Comparison of ENCODE assay signal across 19 cellular contexts in the genomic region with DNA sequence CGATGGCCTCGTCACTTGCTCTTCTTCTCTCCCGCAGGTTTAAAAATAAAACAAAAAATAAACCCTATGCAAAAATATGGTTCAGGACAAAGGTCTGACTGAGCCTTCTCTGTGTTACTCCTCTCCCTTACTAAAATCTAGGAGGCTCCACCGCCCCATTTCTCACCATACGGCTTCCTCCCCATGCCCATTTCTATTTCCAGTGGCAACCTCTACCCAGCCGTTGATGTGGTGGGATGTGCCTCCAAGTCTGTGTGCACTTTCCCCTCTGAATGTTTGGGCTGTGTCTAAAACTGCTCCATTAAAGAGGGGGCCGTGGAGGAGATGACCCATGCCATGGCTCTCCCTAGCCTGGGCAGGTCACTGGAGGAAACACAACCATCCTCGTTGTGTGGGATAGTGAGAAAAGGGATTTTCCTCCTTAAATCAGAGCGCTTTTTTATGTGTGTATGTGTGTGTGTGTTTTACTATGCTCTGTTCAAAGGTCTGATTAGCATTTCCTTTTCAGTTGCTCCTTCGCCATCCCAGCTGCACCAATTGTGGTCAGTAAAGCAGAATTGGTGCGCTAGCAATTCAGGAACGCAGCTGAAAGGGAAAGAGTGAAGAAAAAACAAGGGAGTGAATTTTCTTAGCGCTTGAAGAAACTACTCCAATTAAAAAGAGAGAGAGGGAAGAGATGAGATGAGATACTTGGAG.
"Had no signal": no experiment of that assay in that cellular context is flagged by ENCODE, and none has a peak within 500 bp of the region (broad histone marks: within the 10 kb centered on the region; RNA-seq: fewer than 3 reads in every experiment).

No MANE protein-coding gene starts in this region.

- DNase-seq: activated CD4-positive, alpha-beta T cell treated with anti-CD3 and anti-CD28 coated beads, Interleukin-2, amount 50 U/mL, for 1 hour; activated CD4-positive, CD25-positive, alpha-beta regulatory T cell treated with anti-CD3 and anti-CD28 coated beads, Interleukin-2, amount 50 U/mL, for 72 hours; activated effector memory CD4-positive, alpha-beta T cell treated with anti-CD3 and anti-CD28 coated beads, Interleukin-2, amount 50 U/mL, for 16 hours; activated T-cell treated with anti-CD3 and anti-CD28 coated beads, Interleukin-2, amount 50 U/mL, for 72 hours; adrenal gland; dorsolateral prefrontal cortex; erythroblast; heart left ventricle; naive thymus-derived CD4-positive, alpha-beta T cell; right cardiac atrium; stimulated activated CD4-positive, alpha-beta T cell treated with anti-CD3 and anti-CD28 coated beads, Interleukin-4, amount 100 ng/mL, for 24 hours; stomach; upper lobe of left lung had no signal

- H3K4me3 ChIP-seq: adrenal gland, heart left ventricle, prostate gland, skin epidermis, stomach, upper lobe of left lung had no signal

- H3K27me3 ChIP-seq: adrenal gland, upper lobe of left lung had no signal

- H3K36me3 Mint-ChIP-seq: activated naive CD4-positive, alpha-beta T cell treated with anti-CD3 and anti-CD28 coated beads, Interleukin-2, amount 50 U/mL, for 72 hours; memory B cell; stimulated activated effector memory CD8-positive, alpha-beta T cell treated with anti-CD3 and anti-CD28 coated beads, Interleukin-12 subunit alpha, Interleukin-12 subunit beta, amount 100 ng/mL, for 72 hours had no signal

- H3K27ac ChIP-seq: adrenal gland, dorsolateral prefrontal cortex, heart left ventricle, prostate gland, stomach, upper lobe of left lung had no signal

- H3K4me1 ChIP-seq: adrenal gland, heart left ventricle, prostate gland, stomach, upper lobe of left lung had no signal

- H3K9me3 ChIP-seq: adrenal gland, heart left ventricle, prostate gland, stomach, upper lobe of left lung had no signal

- H3K9me3 Mint-ChIP-seq: activated naive CD4-positive, alpha-beta T cell treated with anti-CD3 and anti-CD28 coated beads, Interleukin-2, amount 50 U/mL, for 72 hours; activated T-cell treated with anti-CD3 and anti-CD28 coated beads, Interleukin-2, amount 50 U/mL, for 72 hours; memory B cell; naive thymus-derived CD4-positive, alpha-beta T cell; stimulated activated effector memory CD8-positive, alpha-beta T cell treated with anti-CD3 and anti-CD28 coated beads, Interleukin-12 subunit alpha, Interleukin-12 subunit beta, amount 100 ng/mL, for 72 hours; T-helper 1 cell treated with Interleukin-12 subunit alpha and Interleukin-12 subunit beta and Interleukin-4 antibody, amounts not matched to agents 30 μg/mL and 1 μg/mL, for 36 hours had no signal

- H3K27ac Mint-ChIP-seq: activated T-cell treated with anti-CD3 and anti-CD28 coated beads, Interleukin-2, amount 50 U/mL, for 72 hours; memory B cell; stimulated activated effector memory CD8-positive, alpha-beta T cell treated with anti-CD3 and anti-CD28 coated beads, Interleukin-12 subunit alpha, Interleukin-12 subunit beta, amount 100 ng/mL, for 72 hours; T-helper 1 cell treated with Interleukin-12 subunit alpha and Interleukin-12 subunit beta and Interleukin-4 antibody, amounts not matched to agents 30 μg/mL and 1 μg/mL, for 36 hours had no signal

- H3K4me3 Mint-ChIP-seq: activated T-cell treated with anti-CD3 and anti-CD28 coated beads, Interleukin-2, amount 50 U/mL, for 72 hours; memory B cell; naive thymus-derived CD4-positive, alpha-beta T cell; stimulated activated effector memory CD8-positive, alpha-beta T cell treated with anti-CD3 and anti-CD28 coated beads, Interleukin-12 subunit alpha, Interleukin-12 subunit beta, amount 100 ng/mL, for 72 hours; T-helper 1 cell treated with Interleukin-12 subunit alpha and Interleukin-12 subunit beta and Interleukin-4 antibody, amounts not matched to agents 30 μg/mL and 1 μg/mL, for 36 hours had no signal

- H3K4me1 Mint-ChIP-seq: memory B cell; stimulated activated effector memory CD8-positive, alpha-beta T cell treated with anti-CD3 and anti-CD28 coated beads, Interleukin-12 subunit alpha, Interleukin-12 subunit beta, amount 100 ng/mL, for 72 hours had no signal

- H3K36me3 ChIP-seq: adrenal gland, heart left ventricle, prostate gland, stomach, upper lobe of left lung had no signal
